Comparison of ENCODE assay signal across 8 cellular contexts in genomic region chr2:62196278-62196901, GRCh38.
DNase-seq lines count a peak whose midpoint lies in the region; ATAC-seq lines count a peak whose summit lies in the region.

No MANE protein-coding gene starts in this region.

- peak overlapping the region; percentile 83 for H3K9ac ChIP-seq in SK-N-MC (ENCODE audit: insufficient read length)

- peak; percentile 17 for ATAC-seq in HG03108 (IDR thresholded peaks at IDR 0.05; ENCODE audit: unreplicated experiment)

- DNase-seq in NCI-H82 (lab: John Stamatoyannopoulos, UW) (peak; percentile 71), NCI-H82 treated with DMSO at 0.1 percent for 48 hours (lab: John Stamatoyannopoulos, UW; ENCODE audit: unreplicated experiment) (no peak), SK-N-MC (ENCODE audit: low read depth, low spot score) (no peak), hypothalamus (lab: John Stamatoyannopoulos, UW) (peak in 29 of 51 donors; percentile 20 to 81 (median 54)), skeletal muscle cell (ENCODE audit: low read depth) (no peak), putamen (ENCODE audit: low spot score) (no peak)
- DNase-seq in activated naive CD8-positive, alpha-beta T cell treated with anti-CD3 and anti-CD28 coated beads, Interleukin-2, amount 50 U/mL, for 16 hours (ENCODE audit: low read depth, low spot score) = peak; percentile 30

- H3K4me3 ChIP-seq in SK-N-MC (peak overlapping the region; percentile 97), skeletal muscle cell (ENCODE audit: low read depth, low read length) (peak overlapping the region; percentile 82)

- no peaks in the 10 kb centered on the region for H3K36me3 ChIP-seq in SK-N-MC (ENCODE audit: insufficient read depth, low read length)

- no peak overlapping the region for H3K27ac ChIP-seq in SK-N-MC

- H3K9me3 ChIP-seq in SK-N-MC (ENCODE audit: low read depth, low read length) = no peaks in the 10 kb centered on the region

Comparison
In these comparisons a context has a peak if more than half of its experiments do, and no peak if none do; other contexts are left out.
1. DNase-seq: peak in NCI-H82 (single experiment), activated naive CD8-positive, alpha-beta T cell treated with anti-CD3 and anti-CD28 coated beads, Interleukin-2, amount 50 U/mL, for 16 hours (single experiment) and hypothalamus (29 of 51); none in NCI-H82 treated with DMSO at 0.1 percent for 48 hours (single experiment), SK-N-MC (single experiment), skeletal muscle cell (single experiment) and putamen (single experiment).